ENCODE assay signal across 18 cellular contexts in genomic region chr4:101973331-101973730, GRCh38.
"Had no signal": no experiment of that assay in that cellular context is flagged by ENCODE, and none has a peak within 500 bp of the region (broad histone marks: within the 10 kb centered on the region; RNA-seq: fewer than 3 reads in every experiment).

No MANE protein-coding gene starts in this region.

- H3K27ac Mint-ChIP-seq: activated CD4-positive, alpha-beta memory T cell treated with anti-CD3 and anti-CD28 coated beads for 36 hours; activated CD8-positive, alpha-beta memory T cell treated with anti-CD3 and anti-CD28 coated beads, Interleukin-2, amount 10 ng/mL, durations not matched to agents 7 days and 5 days; activated naive CD8-positive, alpha-beta T cell treated with anti-CD3 and anti-CD28 coated beads, Interleukin-2, amount 10 ng/mL, durations not matched to agents 7 days and 5 days; progenitor cell of endocrine pancreas; T-cell; type B pancreatic cell; WTC11 had no signal

- H3K36me3 ChIP-seq: esophagus squamous epithelium, left ventricle myocardium inferior, suprapubic skin had no signal

- H3K4me3 ChIP-seq: coronary artery, esophagus squamous epithelium, left ventricle myocardium inferior, suprapubic skin had no signal

- DNase-seq: activated CD4-positive, alpha-beta memory T cell treated with anti-CD3 and anti-CD28 coated beads for 36 hours; activated CD4-positive, alpha-beta T cell treated with anti-CD3 and anti-CD28 coated beads for 4 hours; activated CD8-positive, alpha-beta memory T cell treated with anti-CD3 and anti-CD28 coated beads, Interleukin-2, amount 10 ng/mL, durations not matched to agents 7 days and 5 days; activated naive CD8-positive, alpha-beta T cell treated with anti-CD3 and anti-CD28 coated beads, Interleukin-2, amount 10 ng/mL, durations not matched to agents 7 days and 5 days; central memory CD4-positive, alpha-beta T cell; esophagus squamous epithelium; kidney glomerular epithelial cell; left ventricle myocardium inferior; occipital lobe; stimulated activated CD4-positive, alpha-beta T cell treated with anti-CD3 and anti-CD28 coated beads, Interleukin-2, amount 100 ng/mL, for 24 hours; stimulated activated naive CD8-positive, alpha-beta T cell treated with anti-CD3 and anti-CD28 coated beads, Interleukin-15, Interleukin-2, amounts not matched to agents 100 U/mL and 50 U/mL, for 24 hours; T-cell had no signal

- H3K9me3 Mint-ChIP-seq: activated CD4-positive, alpha-beta memory T cell treated with anti-CD3 and anti-CD28 coated beads for 36 hours; activated naive CD8-positive, alpha-beta T cell treated with anti-CD3 and anti-CD28 coated beads, Interleukin-2, amount 10 ng/mL, durations not matched to agents 7 days and 5 days; brain; T-cell; WTC11 had no signal

- H3K27me3 ChIP-seq: esophagus squamous epithelium, suprapubic skin had no signal

- H3K4me3 Mint-ChIP-seq: activated CD4-positive, alpha-beta memory T cell treated with anti-CD3 and anti-CD28 coated beads for 36 hours; activated CD8-positive, alpha-beta memory T cell treated with anti-CD3 and anti-CD28 coated beads, Interleukin-2, amount 10 ng/mL, durations not matched to agents 7 days and 5 days; activated naive CD8-positive, alpha-beta T cell treated with anti-CD3 and anti-CD28 coated beads, Interleukin-2, amount 10 ng/mL, durations not matched to agents 7 days and 5 days; brain; T-cell; type B pancreatic cell; WTC11 had no signal

- H3K27me3 Mint-ChIP-seq: brain, progenitor cell of endocrine pancreas, type B pancreatic cell had no signal

- H3K36me3 Mint-ChIP-seq: activated CD4-positive, alpha-beta memory T cell treated with anti-CD3 and anti-CD28 coated beads for 36 hours; activated CD8-positive, alpha-beta memory T cell treated with anti-CD3 and anti-CD28 coated beads, Interleukin-2, amount 10 ng/mL, durations not matched to agents 7 days and 5 days; activated naive CD8-positive, alpha-beta T cell treated with anti-CD3 and anti-CD28 coated beads, Interleukin-2, amount 10 ng/mL, durations not matched to agents 7 days and 5 days; brain; T-cell; type B pancreatic cell; WTC11 had no signal
